In the genomic region with DNA sequence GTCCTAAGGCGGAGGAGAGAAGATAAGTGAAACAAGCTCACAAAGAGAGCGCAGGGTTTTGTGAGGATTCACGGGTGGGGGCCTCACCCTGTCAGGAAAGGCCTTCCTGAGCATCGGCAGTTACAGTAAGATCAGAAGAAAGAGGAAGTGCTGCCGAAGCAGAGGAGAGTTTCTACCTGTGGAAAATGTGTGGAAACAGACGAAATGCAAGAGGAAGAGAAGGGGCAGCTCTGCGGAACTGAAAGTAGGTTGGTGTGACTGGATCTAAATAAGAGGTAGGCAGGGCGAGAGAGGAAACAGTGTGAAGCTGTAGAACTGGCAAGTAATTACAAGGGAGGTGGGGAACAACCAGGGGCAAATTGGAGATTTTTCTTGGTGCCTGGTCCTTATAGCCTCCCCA, we compare ENCODE assay signal across 1 cellular context.
TF ChIP-seq lines count a peak whose summit lies in the region.

No MANE protein-coding gene starts in this region.

TF ChIP-seq in SK-N-SH, 30 proteins besides CTCF, POLR2A, EP300 and RAD21 (continued from another document):
- TF ChIP-seq SMC3 (IDR thresholded peaks at IDR 0.05; ENCODE audit: low read depth, low read length) = no peak
- TF ChIP-seq YY1 (IDR thresholded peaks at IDR 0.05; ENCODE audit: low read depth) = no peak
- TF ChIP-seq CHD2 (IDR thresholded peaks at IDR 0.05; ENCODE audit: low read length, partially characterized antibody) = no peak
- no peak for TF ChIP-seq POLR2AphosphoS5 (IDR thresholded peaks at IDR 0.05; ENCODE audit: low read depth, low read length)
- TF ChIP-seq ELF1 (IDR thresholded peaks at IDR 0.05) = no peak
- no peak for TF ChIP-seq FOXJ3 (CRISPR knock-in tag; IDR thresholded peaks at IDR 0.05)
- TF ChIP-seq RCOR1 (IDR thresholded peaks at IDR 0.05; ENCODE audit: low read length) = no peak
- TF ChIP-seq NRF1 (IDR thresholded peaks at IDR 0.05; ENCODE audit: low read depth, low read length) = no peak
- TF ChIP-seq FOXM1 (IDR thresholded peaks at IDR 0.05; ENCODE audit: low read depth) = no peak
- TF ChIP-seq EZH2phosphoT487 (IDR thresholded peaks at IDR 0.05; ENCODE audit: borderline replicate concordance, low read depth) = no peak
